In genomic region chr17:18225121-18225561, GRCh38 we compare ENCODE assay signal across 8 cellular contexts. TPM values are rescaled to one million over a fixed set of nuclear protein-coding genes. Genes with fewer than 3 reads are reported as not detected.
DNase-seq lines count a peak whose midpoint lies in the region; ATAC-seq, FAIRE-seq and TF ChIP-seq lines count a peak whose summit lies in the region.

No MANE protein-coding gene starts in this region.

- H2AFZ ChIP-seq in astrocyte (ENCODE audit: low read depth, low read length), result peak overlapping the region; percentile 84

- no peak for TF ChIP-seq CTCF in astrocyte (IDR thresholded peaks at IDR 0.05; ENCODE audit: insufficient read depth, low read depth, low read length)
- TF ChIP-seq CTCF in vagina (IDR thresholded peaks at IDR 0.05), result no peak

- FAIRE-seq in astrocyte (lab: Jason Lieb, UNC), result no peak

- H3K4me3 Mint-ChIP-seq in astrocyte (ENCODE audit: unreplicated experiment), result peak overlapping the region; percentile 88

- H3K9me3 ChIP-seq in astrocyte (ENCODE audit: insufficient read depth, low read depth, low read length) (no peaks in the 10 kb centered on the region), vagina (no peaks in the 10 kb centered on the region)

- DNase-seq in NCI-H2029 treated with DMSO at 0.1 percent for 48 hours (lab: John Stamatoyannopoulos, UW) (peak; percentile 16), T-helper 9 cell (peak; percentile 95), astrocyte (ENCODE audit: low read depth) (peak; percentile 79), hepatic stellate cell (ENCODE audit: low spot score) (peak; percentile 99), renal cortical epithelial cell (ENCODE audit: low read depth) (peak; percentile 65), vagina (ENCODE audit: extremely low spot score in 2 of 2) (peak in 1 of 2 donors; percentile 95)

- H3K4me1 ChIP-seq in astrocyte (ENCODE audit: insufficient read depth, low read length), result peaks cover 27% of the 10 kb centered on the region
- H3K4me1 ChIP-seq in vagina, result peaks cover 22% of the 10 kb centered on the region

- peaks cover 43% of the 10 kb centered on the region for H4K20me1 ChIP-seq in astrocyte (ENCODE audit: insufficient read depth, low read length)

- no peaks in the 10 kb centered on the region for H3K36me3 Mint-ChIP-seq in astrocyte (ENCODE audit: low read depth, unreplicated experiment)

- TF ChIP-seq POLR2A in vagina (IDR thresholded peaks at IDR 0.05), result no peak

- H3K79me2 ChIP-seq in astrocyte (ENCODE audit: insufficient read depth, low read length), result peaks cover 44% of the 10 kb centered on the region

- peaks cover 2% of the 10 kb centered on the region for H3K9me3 Mint-ChIP-seq in astrocyte (ENCODE audit: unreplicated experiment)

- H3K4me2 ChIP-seq in astrocyte (ENCODE audit: low read length), result peak overlapping the region; percentile 87

- peak overlapping the region; percentile 94 for H3K27ac Mint-ChIP-seq in astrocyte (ENCODE audit: unreplicated experiment)

- peak overlapping the region; percentile 64 for H3K9ac ChIP-seq in astrocyte (ENCODE audit: low read length)

- H3K27ac ChIP-seq in astrocyte (ENCODE audit: low read depth, low read length) (no peak overlapping the region), vagina (peak overlapping the region; percentile 52)

- no peaks in the 10 kb centered on the region for H3K27me3 ChIP-seq in astrocyte (ENCODE audit: insufficient read depth, low read length)
- H3K27me3 ChIP-seq in vagina, result no peaks in the 10 kb centered on the region

- H3K4me1 Mint-ChIP-seq in astrocyte (ENCODE audit: low read depth, unreplicated experiment), result peaks cover 5% of the 10 kb centered on the region

- H3K36me3 ChIP-seq in astrocyte (ENCODE audit: insufficient read depth, low read length), result no peaks in the 10 kb centered on the region
- no peaks in the 10 kb centered on the region for H3K36me3 ChIP-seq in vagina

- ATAC-seq in GM18498 (IDR thresholded peaks at IDR 0.05; ENCODE audit: unreplicated experiment) (peak; percentile 90), HG02970 (IDR thresholded peaks at IDR 0.05; ENCODE audit: low FRiP score, unreplicated experiment) (peak; percentile 90)

- H3K27me3 Mint-ChIP-seq in astrocyte (ENCODE audit: low read depth, unreplicated experiment), result no peaks in the 10 kb centered on the region

- H3K4me3 ChIP-seq in astrocyte (ENCODE audit: insufficient read depth, low read depth, low read length), result peak overlapping the region; percentile 53
- H3K4me3 ChIP-seq in vagina, result peak overlapping the region; percentile 45 to 55

- intact Hi-C loops in vagina (cut with DNase I), result no loop called here

RNA-seq across cellular contexts. Expression of gene LLGL1, which starts 0.3 kb away (rescaled TPM):
- 43.5 and 44.6 TPM in 2 replicates for total RNA-seq in astrocyte
- 30.4 and 46.4 TPM in 2 replicates for total RNA-seq in renal cortical epithelial cell
- 27.7 TPM for total RNA-seq in vagina

RNA-seq across cellular contexts. Expression of gene FLII, which starts 33.4 kb away (rescaled TPM):
- total RNA-seq in astrocyte (227 and 257 TPM in 2 replicates), renal cortical epithelial cell (343 and 451 TPM in 2 replicates), vagina (277 TPM)

RNA-seq across cellular contexts. Expression of gene MIEF2, which starts 35.3 kb away (rescaled TPM):
- total RNA-seq in astrocyte (11.6 and 14.1 TPM in 2 replicates), renal cortical epithelial cell (88.2 and 154 TPM in 2 replicates), vagina (18.4 TPM)

RNA-seq across cellular contexts. Expression of gene ALKBH5, which starts 41.5 kb away (rescaled TPM):
- total RNA-seq in astrocyte (92.6 and 104 TPM in 2 replicates), renal cortical epithelial cell (103 and 124 TPM in 2 replicates), vagina (77.3 TPM)
